12 cellular contexts compared by ENCODE assay signal in genomic region chr1:207810173-207810572, GRCh38. TPM values are rescaled to one million over a fixed set of nuclear protein-coding genes. Genes with fewer than 3 reads are reported as not detected.
DNase-seq lines count a peak whose midpoint lies in the region; ATAC-seq and TF ChIP-seq lines count a peak whose summit lies in the region.
"Had no signal": no experiment of that assay in that cellular context is flagged by ENCODE, and none has a peak within 500 bp of the region (broad histone marks: within the 10 kb centered on the region; RNA-seq: fewer than 3 reads in every experiment).

No MANE protein-coding gene starts in this region.

- no peak overlapping the region for H2AFZ ChIP-seq in IMR-90 (replicated peaks; ENCODE audit: low read length, poor library complexity)

- no peak overlapping the region for H3K14ac ChIP-seq in IMR-90 (replicated peaks; ENCODE audit: low read depth, low read length)

- H3K18ac ChIP-seq in IMR-90 (ENCODE audit: low read depth, low read length) = no peak overlapping the region

- H3K9ac ChIP-seq in IMR-90 (ENCODE audit: low read depth, low read length) = no peak overlapping the region

- H2BK120ac ChIP-seq in IMR-90 (ENCODE audit: low read depth, low read length) = no peak overlapping the region

- H3K23ac ChIP-seq in IMR-90 (ENCODE audit: low read depth, low read length) = no peak overlapping the region

- H2AK9ac ChIP-seq in IMR-90 (replicated peaks; ENCODE audit: low read depth, low read length, poor library complexity) = no peak overlapping the region

- peak overlapping the region in 1 of 10 donors; percentile 36 for H3K4me3 Mint-ChIP-seq in naive thymus-derived CD8-positive, alpha-beta T cell

- peaks cover 34 to 91% (median 83%) of the 10 kb centered on the region in 4 donors for H3K4me1 Mint-ChIP-seq in naive thymus-derived CD8-positive, alpha-beta T cell

- H3K9me1 ChIP-seq in IMR-90 (ENCODE audit: insufficient read depth, low read length) = peaks cover 23% of the 10 kb centered on the region; the same call in 1 of the 2 replicates

- H3K4me1 ChIP-seq in IMR-90 (ENCODE audit: control insufficient read depth, insufficient read depth, low read length) = peaks cover 14% of the 10 kb centered on the region
- H3K4me1 ChIP-seq: Caco-2 had no signal

- TF ChIP-seq POLR2A in IMR-90 (IDR thresholded peaks at IDR 0.05; ENCODE audit: low read depth, low read length) = no peak

- no peaks in the 10 kb centered on the region for H3K27me3 ChIP-seq in IMR-90 (ENCODE audit: control insufficient read depth, insufficient read depth, low read length)

- POLR2A ChIA-PET in IMR-90 (lab: Charles Lee; ENCODE audit: unreplicated experiment) = no interaction called here
- POLR2A ChIA-PET in naive thymus-derived CD8-positive, alpha-beta T cell (lab: Charles Lee) = interaction anchor here (1.3 to 1.4 kb wide), 2 partner anchors 9 to 16 kb away, joined by 4 to 5 read pairs; no protein-coding TSS in a partner anchor

- H3K4me2 ChIP-seq in IMR-90 (ENCODE audit: low read depth, low read length) = no peak overlapping the region

- no peak overlapping the region for H4K91ac ChIP-seq in IMR-90 (ENCODE audit: insufficient read depth, low read depth, low read length)

- DNase-seq in AG08396 (ENCODE audit: low spot score) = peak; percentile 75
- DNase-seq in IMR-90 = peak; percentile 77
- DNase-seq in caudate nucleus (lab: John Stamatoyannopoulos, UW) = no peak
- no peak for DNase-seq in naive thymus-derived CD8-positive, alpha-beta T cell
- DNase-seq in OCI-M2 (lab: John Stamatoyannopoulos, UW; ENCODE audit: unreplicated experiment) = no peak
- DNase-seq in putamen (ENCODE audit: low spot score) = no peak
- DNase-seq: activated CD4-positive, CD25-positive, alpha-beta regulatory T cell; Caco-2; NCI-H1092; PC-3 had no signal

- no peaks in the 10 kb centered on the region for H3K9me3 Mint-ChIP-seq in naive thymus-derived CD8-positive, alpha-beta T cell

- no peak overlapping the region for H2BK20ac ChIP-seq in IMR-90 (ENCODE audit: low read depth, low read length)

- peaks cover 15% of the 10 kb centered on the region; the same call in 1 of the 2 replicates for H3K36me3 ChIP-seq in IMR-90 (ENCODE audit: control insufficient read depth, insufficient read depth, low read length)

- BruUV-seq in IMR-90 (replicated peaks; lab: Mats Ljungman, UMichigan) = no TSS peak

- in situ Hi-C loops in IMR-90 (cut with MboI; ENCODE audit: low sequenced_read_pairs) = no loop called here

- no peak overlapping the region for H4K5ac ChIP-seq in IMR-90 (ENCODE audit: low read depth, low read length)

- H3K27ac Mint-ChIP-seq in naive thymus-derived CD8-positive, alpha-beta T cell = peak overlapping the region; percentile 19 to 89 (median 68)

- 60% methylated on average over 1 of the region's 2 CpGs; no CpG with 5 or more reads in 1 of the 2 experiments for WGBS in IMR-90 (ENCODE audit: extremely low coverage in 2 of 2, insufficient read length in 1 of 2), 2 experiments

- peaks cover 0 to 95% (median 5%) of the 10 kb centered on the region in 3 donors for H3K36me3 Mint-ChIP-seq in naive thymus-derived CD8-positive, alpha-beta T cell

- no peak overlapping the region for H3K4me3 ChIP-seq in IMR-90 (ENCODE audit: insufficient read depth, low read depth, low read length)

- no peak overlapping the region for H2BK5ac ChIP-seq in IMR-90 (ENCODE audit: low read depth, low read length, poor library complexity, severe bottlenecking)

- H4K20me1 ChIP-seq in IMR-90 (ENCODE audit: insufficient read depth, low read length) = no peaks in the 10 kb centered on the region

- H3K4ac ChIP-seq in IMR-90 (ENCODE audit: low read depth, low read length) = no peak overlapping the region

- H3K56ac ChIP-seq in IMR-90 (ENCODE audit: extremely low read depth, insufficient read depth, low read length) = no peak overlapping the region

- no peaks in the 10 kb centered on the region for H3K27me3 Mint-ChIP-seq in naive thymus-derived CD8-positive, alpha-beta T cell

- intact Hi-C loops in IMR-90 (cut with micrococcal nuclease) = no loop called here

- H3K9me3 ChIP-seq in IMR-90 (ENCODE audit: control insufficient read depth, insufficient read depth, low read length) = no peaks in the 10 kb centered on the region
- H3K9me3 ChIP-seq: Caco-2 had no signal

- dilution Hi-C loops in IMR-90 (cut with HindIII; ENCODE audit: low sequenced_read_pairs, unreplicated experiment) = no loop called here

- ATAC-seq in IMR-90 (ENCODE audit: low read depth) (no peak), HG03196 (IDR thresholded peaks at IDR 0.05; ENCODE audit: unreplicated experiment) (no peak), GM21526 (IDR thresholded peaks at IDR 0.05; ENCODE audit: low FRiP score, unreplicated experiment) (no peak)
- ATAC-seq in naive thymus-derived CD8-positive, alpha-beta T cell = no peak
- ATAC-seq: PC-3 had no signal

- H3K27ac ChIP-seq in IMR-90 (ENCODE audit: insufficient read depth, low read length) = no peak overlapping the region
- peak overlapping the region; percentile 55 for H3K27ac ChIP-seq in caudate nucleus (ENCODE audit: low read depth, low read length)

- TF ChIP-seq CTCF in IMR-90 (conservative IDR thresholded peaks at IDR 0.05; ENCODE audit: low read depth, low read length) = no peak

- H2AK5ac ChIP-seq in IMR-90 (ENCODE audit: low read depth, low read length) = no peak overlapping the region

- peaks cover 0 to 9% of the 10 kb centered on the region in 2 experiments; a peak in 1 of 4 replicates for H3K79me1 ChIP-seq in IMR-90 (ENCODE audit: low read depth in 1 of 2, low read length in 2 of 2)

- no peak overlapping the region for H4K8ac ChIP-seq in IMR-90 (ENCODE audit: low read depth in 2 of 2, low read length in 2 of 2)

- no peak overlapping the region for H2BK15ac ChIP-seq in IMR-90 (ENCODE audit: low read depth, low read length)

- no peak for TF ChIP-seq RAD21 in IMR-90 (IDR thresholded peaks at IDR 0.05; ENCODE audit: low read length)

- CTCF ChIA-PET in IMR-90 (lab: Yijun Ruan, JAX) = interaction anchor here (0.7 to 1.5 kb wide), 3 partner anchors 8 to 59 kb away, joined by 3 to 5 read pairs (median 3); no protein-coding TSS in a partner anchor

TF ChIP-seq in IMR-90, 13 proteins besides CTCF, POLR2A, EP300 and RAD21:
- TF ChIP-seq RCOR1 (IDR thresholded peaks at IDR 0.05; ENCODE audit: insufficient replicate concordance, low read length) (no peak), NFE2L2 (IDR thresholded peaks at IDR 0.05; ENCODE audit: low read depth, low read length) (no peak), BHLHE40 (IDR thresholded peaks at IDR 0.05; ENCODE audit: low read depth, low read length) (no peak), MXI1 (IDR thresholded peaks at IDR 0.05; ENCODE audit: borderline replicate concordance, low read depth, low read length) (no peak), CEBPB (IDR thresholded peaks at IDR 0.05; ENCODE audit: low read depth, low read length) (no peak), MAZ (IDR thresholded peaks at IDR 0.05; ENCODE audit: borderline replicate concordance, low read depth, low read length) (no peak), FOS (IDR thresholded peaks at IDR 0.05; ENCODE audit: low read depth, low read length) (no peak), SMC3 (IDR thresholded peaks at IDR 0.05; ENCODE audit: low read depth, low read length) (no peak)
- TF ChIP-seq, protein P1, sequence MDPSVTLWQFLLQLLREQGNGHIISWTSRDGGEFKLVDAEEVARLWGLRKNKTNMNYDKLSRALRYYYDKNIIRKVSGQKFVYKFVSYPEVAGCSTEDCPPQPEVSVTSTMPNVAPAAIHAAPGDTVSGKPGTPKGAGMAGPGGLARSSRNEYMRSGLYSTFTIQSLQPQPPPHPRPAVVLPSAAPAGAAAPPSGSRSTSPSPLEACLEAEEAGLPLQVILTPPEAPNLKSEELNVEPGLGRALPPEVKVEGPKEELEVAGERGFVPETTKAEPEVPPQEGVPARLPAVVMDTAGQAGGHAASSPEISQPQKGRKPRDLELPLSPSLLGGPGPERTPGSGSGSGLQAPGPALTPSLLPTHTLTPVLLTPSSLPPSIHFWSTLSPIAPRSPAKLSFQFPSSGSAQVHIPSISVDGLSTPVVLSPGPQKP (IDR thresholded peaks at IDR 0.05; ENCODE audit: borderline replicate concordance, low read depth, low read length) = no peak
- TF ChIP-seq, protein P2, sequence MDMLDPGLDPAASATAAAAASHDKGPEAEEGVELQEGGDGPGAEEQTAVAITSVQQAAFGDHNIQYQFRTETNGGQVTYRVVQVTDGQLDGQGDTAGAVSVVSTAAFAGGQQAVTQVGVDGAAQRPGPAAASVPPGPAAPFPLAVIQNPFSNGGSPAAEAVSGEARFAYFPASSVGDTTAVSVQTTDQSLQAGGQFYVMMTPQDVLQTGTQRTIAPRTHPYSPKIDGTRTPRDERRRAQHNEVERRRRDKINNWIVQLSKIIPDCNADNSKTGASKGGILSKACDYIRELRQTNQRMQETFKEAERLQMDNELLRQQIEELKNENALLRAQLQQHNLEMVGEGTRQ (IDR thresholded peaks at IDR 0.05; ENCODE audit: low read depth, low read length) = no peak

RNA-seq across cellular contexts. Expression of gene CD46, which starts 58.3 kb away (rescaled TPM):
- total RNA-seq in IMR-90 (2012; rRNA removed) = 37.1 and 76.1 TPM in 2 replicates
- 57.7 and 82.0 TPM in 2 replicates for polyA plus RNA-seq in IMR-90 (2012; rRNA removed)
- polyA plus RNA-seq in IMR-90 (2012; cell fraction: cytosol; rRNA removed) = 14.1 and 15.1 TPM in 2 replicates
- polyA plus RNA-seq in IMR-90 (2012; cell fraction: nucleus; rRNA removed; ENCODE audit: low replicate concordance) = 31.9 and 303 TPM in 2 replicates
- total RNA-seq in naive thymus-derived CD8-positive, alpha-beta T cell = 100 to 1,000 TPM; 225 to 234 TPM
- polyA plus RNA-seq in naive thymus-derived CD8-positive, alpha-beta T cell = 100 to 1,000 TPM; 112 to 137 (median 123) TPM

Comparison
In these comparisons a context has a peak if more than half of its experiments do, and no peak if none do; other contexts are left out.
1. DNase-seq: peak in AG08396 (single experiment) and IMR-90 (single experiment); none in caudate nucleus (0 of 61), naive thymus-derived CD8-positive, alpha-beta T cell (0 of 10), OCI-M2 (single experiment) and putamen (single experiment).